8 cellular contexts compared by ENCODE assay signal in genomic region chr4:90127223-90127705, GRCh38. TPM values are rescaled to one million over a fixed set of nuclear protein-coding genes. Genes with fewer than 3 reads are reported as not detected.
DNase-seq lines count a peak whose midpoint lies in the region; ATAC-seq and TF ChIP-seq lines count a peak whose summit lies in the region.

Gene CCSER1, plus strand, starts transcription at chr4:90127394.

- H3K4me2 ChIP-seq in PC-3 (ENCODE audit: low read length) = peak within 1 kb of the TSS; percentile 95

- POLR2A ChIA-PET in PC-3 (lab: Charles Lee; ENCODE audit: unreplicated experiment) = no interaction called here

- TF ChIP-seq POLR2A in vagina (IDR thresholded peaks at IDR 0.05) = peak in 1 of 2 donors; percentile 66

- peak in 12 of 14 donors; percentile 10 to 87 (median 31) for DNase-seq in C1 segment of cervical spinal cord (lab: John Stamatoyannopoulos, UW)
- peak; percentile 78 for DNase-seq in PC-3
- DNase-seq in activated naive CD4-positive, alpha-beta T cell treated with anti-CD3 and anti-CD28 coated beads, Interleukin-2, amount 10 ng/mL, durations not matched to agents 7 days and 5 days = peak; percentile 50
- DNase-seq in glutamatergic neuron = peak; percentile 75
- DNase-seq in vagina (ENCODE audit: extremely low spot score in 2 of 2) = peak in 1 of 2 donors; percentile 88

- peaks cover 16% of the 10 kb centered on the region for H3K4me1 Mint-ChIP-seq in activated naive CD4-positive, alpha-beta T cell treated with anti-CD3 and anti-CD28 coated beads, Interleukin-2, amount 10 ng/mL, durations not matched to agents 7 days and 5 days
- peaks cover 8% of the 10 kb centered on the region for H3K4me1 Mint-ChIP-seq in glutamatergic neuron (ENCODE audit: low read depth, unreplicated experiment)

- H3K4me1 ChIP-seq in PC-3 (ENCODE audit: insufficient read depth, low read length) (peaks cover 8% of the 10 kb centered on the region), neuron (ENCODE audit: insufficient read depth, low read length) (peaks cover 12% of the 10 kb centered on the region), vagina (peaks cover 9% of the 10 kb centered on the region)

- H2AFZ ChIP-seq in PC-3 (ENCODE audit: low read length) = peak within 1 kb of the TSS; percentile 84
- H2AFZ ChIP-seq in neuron (ENCODE audit: low read depth, low read length) = peak within 1 kb of the TSS; percentile 99

- TF ChIP-seq CTCF in PC-3 (conservative IDR thresholded peaks at IDR 0.05; ENCODE audit: low read depth, low read length) (0 out of 2 replicates have a peak, but pooled peaks have one; percentile 8), glutamatergic neuron (IDR thresholded peaks at IDR 0.05; ENCODE audit: partially characterized antibody, unreplicated experiment) (no peak), vagina (IDR thresholded peaks at IDR 0.05) (no peak)

- H3K36me3 ChIP-seq in PC-3 (ENCODE audit: low read depth, low read length) (no peaks in the 10 kb centered on the region), neuron (ENCODE audit: insufficient read depth, low read length) (no peaks in the 10 kb centered on the region), vagina (no peaks in the 10 kb centered on the region)

- peak within 1 kb of the TSS; percentile 64 for H3K4me3 Mint-ChIP-seq in activated naive CD4-positive, alpha-beta T cell treated with anti-CD3 and anti-CD28 coated beads, Interleukin-2, amount 10 ng/mL, durations not matched to agents 7 days and 5 days
- peak within 1 kb of the TSS; percentile 97 for H3K4me3 Mint-ChIP-seq in glutamatergic neuron (ENCODE audit: unreplicated experiment)

- H3K36me3 Mint-ChIP-seq in activated naive CD4-positive, alpha-beta T cell treated with anti-CD3 and anti-CD28 coated beads, Interleukin-2, amount 10 ng/mL, durations not matched to agents 7 days and 5 days = no peaks in the 10 kb centered on the region
- no peaks in the 10 kb centered on the region for H3K36me3 Mint-ChIP-seq in glutamatergic neuron (ENCODE audit: unreplicated experiment)

- H3K27ac ChIP-seq in PC-3 (ENCODE audit: low read length) = 0 out of 2 replicates have a peak within 1 kb of the TSS, but pooled peaks have one; percentile 12
- peak within 1 kb of the TSS; percentile 71 for H3K27ac ChIP-seq in vagina

- BruUV-seq in PC-3 (replicated peaks; lab: Mats Ljungman, UMichigan) = no TSS peak

- no peaks in the 10 kb centered on the region for H3F3A ChIP-seq in PC-3 (ENCODE audit: low read length, unreplicated experiment)

- H3K27me3 ChIP-seq in PC-3 (ENCODE audit: low read length) (peaks cover 32% of the 10 kb centered on the region; the same call in 1 of the 2 replicates), neuron (ENCODE audit: insufficient read depth, low read length) (peaks cover 37% of the 10 kb centered on the region), vagina (no peaks in the 10 kb centered on the region)

- H3K4me3 ChIP-seq in PC-3 (ENCODE audit: low read length) (peak within 1 kb of the TSS; percentile 76), neuron (ENCODE audit: low read length) (peak within 1 kb of the TSS; percentile 54), vagina (peak within 1 kb of the TSS; percentile 70 to 72)

- H3K9me3 Mint-ChIP-seq in activated naive CD4-positive, alpha-beta T cell treated with anti-CD3 and anti-CD28 coated beads, Interleukin-2, amount 10 ng/mL, durations not matched to agents 7 days and 5 days = no peaks in the 10 kb centered on the region
- peaks cover 8% of the 10 kb centered on the region for H3K9me3 Mint-ChIP-seq in glutamatergic neuron (ENCODE audit: unreplicated experiment)

- H3K79me2 ChIP-seq in PC-3 (ENCODE audit: low read length) = peaks cover 6% of the 10 kb centered on the region

- H3K9me2 ChIP-seq in PC-3 (replicated peaks; ENCODE audit: low read length) = no peaks in the 10 kb centered on the region

- H3K9ac ChIP-seq in PC-3 (ENCODE audit: low read length) = peak within 1 kb of the TSS; percentile 58

- intact Hi-C loops in PC-3 (cut with micrococcal nuclease) (loop anchor here (2.0 to 5.0 kb wide), 2 partner anchors 100 to 166 kb away; no protein-coding TSS in a partner anchor), vagina (cut with DNase I) (no loop called here)

- H3K9me3 ChIP-seq in PC-3 (ENCODE audit: low read length) = no peaks in the 10 kb centered on the region
- no peaks in the 10 kb centered on the region for H3K9me3 ChIP-seq in neuron (ENCODE audit: low read length)
- H3K9me3 ChIP-seq in vagina = no peaks in the 10 kb centered on the region

- no peaks in the 10 kb centered on the region for H4K20me1 ChIP-seq in PC-3 (ENCODE audit: low read length)

- ATAC-seq in GM19328 (IDR thresholded peaks at IDR 0.05; ENCODE audit: unreplicated experiment) (peak; percentile 83), HG03378 (IDR thresholded peaks at IDR 0.05; ENCODE audit: unreplicated experiment) (peak; percentile 48), PC-3 (peak; percentile 79)

- CTCF ChIA-PET in PC-3 (lab: Charles Lee) = no interaction called here
- CTCF ChIA-PET in activated naive CD4-positive, alpha-beta T cell treated with anti-CD3 and anti-CD28 coated beads, Interleukin-2, amount 10 ng/mL, durations not matched to agents 7 days and 5 days (lab: Charles Lee) = no interaction called here

- no peak within 1 kb of the TSS for H3K27ac Mint-ChIP-seq in activated naive CD4-positive, alpha-beta T cell treated with anti-CD3 and anti-CD28 coated beads, Interleukin-2, amount 10 ng/mL, durations not matched to agents 7 days and 5 days
- H3K27ac Mint-ChIP-seq in glutamatergic neuron (ENCODE audit: unreplicated experiment) = peak within 1 kb of the TSS; percentile 91

- H3K27me3 Mint-ChIP-seq in activated naive CD4-positive, alpha-beta T cell treated with anti-CD3 and anti-CD28 coated beads, Interleukin-2, amount 10 ng/mL, durations not matched to agents 7 days and 5 days = peaks cover 42% of the 10 kb centered on the region
- H3K27me3 Mint-ChIP-seq in glutamatergic neuron (ENCODE audit: unreplicated experiment) = peaks cover 7% of the 10 kb centered on the region

RNA-seq across cellular contexts. Expression of gene CCSER1, which starts in this region (rescaled TPM):
- total RNA-seq in PC-3 (2014; rRNA removed) (6.0 and 10.1 TPM in 2 replicates), glutamatergic neuron (ENCODE audit: unreplicated experiment) (15.7 TPM), vagina (8.1 TPM)
